ENCODE assay signal across 23 cellular contexts in the genomic region with DNA sequence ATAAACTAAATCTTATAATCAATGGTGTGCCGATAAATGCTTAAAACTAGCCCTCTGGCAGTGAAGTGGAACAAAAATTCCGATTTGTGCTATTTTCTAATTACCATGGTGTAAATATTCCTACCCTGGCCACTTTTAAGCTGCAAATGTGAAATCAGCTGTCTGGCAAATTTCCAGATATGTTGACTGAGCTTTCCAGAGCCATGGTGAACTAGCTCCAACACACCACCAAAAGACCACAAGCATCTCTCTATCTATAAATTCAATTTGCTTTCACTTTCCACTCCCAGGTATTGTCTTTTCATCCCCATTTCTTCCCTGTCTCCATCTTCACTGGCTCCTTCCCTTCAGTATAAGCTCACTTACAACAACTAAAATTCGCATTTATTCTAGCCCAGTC.
"Had no signal": no experiment of that assay in that cellular context is flagged by ENCODE, and none has a peak within 500 bp of the region (broad histone marks: within the 10 kb centered on the region; RNA-seq: fewer than 3 reads in every experiment).

No MANE protein-coding gene starts in this region.

- ATAC-seq: activated CD4-positive, alpha-beta T cell treated with anti-CD3 and anti-CD28 coated beads for 36 hours; activated T-cell treated with anti-CD3 and anti-CD28 coated beads, Interleukin-2, amount 50 U/mL, for 4 hours; heart left ventricle; left cardiac atrium; natural killer cell treated with Interleukin-12 subunit alpha and Interleukin-12 subunit beta and Interleukin-15 and Interleukin-18, amount 100 ng/mL, for 72 hours; pancreas; psoas muscle; upper lobe of right lung had no signal

- DNase-seq: activated B cell treated with CpG ODN at 0.5 μM for 24 hours; activated CD4-positive, alpha-beta T cell treated with anti-CD3 and anti-CD28 coated beads for 36 hours; activated CD4-positive, alpha-beta T cell treated with anti-CD3 and anti-CD28 coated beads, Interleukin-2, amount 50 U/mL, for 4 hours; activated CD8-positive, alpha-beta memory T cell treated with anti-CD3 and anti-CD28 coated beads, Interleukin-2, amount 50 U/mL, for 48 hours; activated naive CD4-positive, alpha-beta T cell; activated T-cell treated with anti-CD3 and anti-CD28 coated beads, Interleukin-2, amount 50 U/mL, for 4 hours; adrenal gland; colonic mucosa; dorsolateral prefrontal cortex; esophagus squamous epithelium; heart left ventricle; islet precursor cell; left cardiac atrium; midbrain; pancreas; psoas muscle; stimulated activated CD4-positive, alpha-beta T cell treated with anti-CD3 and anti-CD28 coated beads, Interleukin-12 subunit alpha, Interleukin-12 subunit beta, amount 100 ng/mL, for 4 hours; substantia nigra; thyroid gland; upper lobe of right lung had no signal

- H3K27me3 ChIP-seq: adrenal gland, breast epithelium, colonic mucosa, dorsolateral prefrontal cortex, esophagus squamous epithelium, heart left ventricle, pancreas, right atrium auricular region, thyroid gland, upper lobe of right lung had no signal

- H3K36me3 ChIP-seq: adrenal gland, breast epithelium, colonic mucosa, esophagus squamous epithelium, heart left ventricle, pancreas, right atrium auricular region, thyroid gland, upper lobe of right lung had no signal

- H3K4me1 ChIP-seq: adrenal gland, breast epithelium, colonic mucosa, esophagus squamous epithelium, heart left ventricle, pancreas, psoas muscle, right atrium auricular region, thyroid gland, upper lobe of right lung had no signal

- H3K9me3 ChIP-seq: adrenal gland, breast epithelium, colonic mucosa, esophagus squamous epithelium, heart left ventricle, pancreas, psoas muscle, right atrium auricular region, thyroid gland, upper lobe of right lung had no signal

- H3K27ac ChIP-seq: adrenal gland, breast epithelium, colonic mucosa, dorsolateral prefrontal cortex, esophagus squamous epithelium, heart left ventricle, pancreas, psoas muscle, right atrium auricular region, thyroid gland, upper lobe of right lung had no signal

- H3K4me3 ChIP-seq: adrenal gland, breast epithelium, colonic mucosa, dorsolateral prefrontal cortex, esophagus squamous epithelium, heart left ventricle, pancreas, psoas muscle, right atrium auricular region, thyroid gland, upper lobe of right lung had no signal
